ENCODE assay signal across 20 cellular contexts in genomic region chr1:113217447-113218208, GRCh38.
A peak's percentile ranks its signal among the peaks of the same experiment; 100 is the strongest.
DNase-seq lines count a peak whose midpoint lies in the region; ATAC-seq, FAIRE-seq and TF ChIP-seq lines count a peak whose summit lies in the region.
"Had no signal": no experiment of that assay in that cellular context is flagged by ENCODE, and none has a peak within 500 bp of the region (broad histone marks: within the 10 kb centered on the region; RNA-seq: fewer than 3 reads in every experiment).

No MANE protein-coding gene starts in this region.

- no peak for TF ChIP-seq CTCF in A549 (IDR thresholded peaks at IDR 0.05)
- no peak for TF ChIP-seq CTCF in nephron progenitor cell (IDR thresholded peaks at IDR 0.05)
- TF ChIP-seq CTCF in neural progenitor cell (IDR thresholded peaks at IDR 0.05) = no peak

- H3K4me1 ChIP-seq in A549 (peaks cover 14% of the 10 kb centered on the region; the same call in 2 of the 3 replicates), neural progenitor cell (peaks cover 11% of the 10 kb centered on the region)
- H3K4me1 ChIP-seq: parathyroid adenoma had no signal

- H3F3A ChIP-seq in neural progenitor cell (ENCODE audit: low read depth) = no peaks in the 10 kb centered on the region

- H3K9ac ChIP-seq in neural progenitor cell = no peak overlapping the region
- H3K9ac ChIP-seq: parathyroid adenoma had no signal

- CTCF ChIA-PET in A549 (lab: Yijun Ruan, JAX) = interaction anchor here (0.6 kb wide), 1 partner anchor 52 kb away, joined by 4 read pairs; no protein-coding TSS in a partner anchor

- H3K9me3 Mint-ChIP-seq in nephron progenitor cell (peaks cover 21% of the 10 kb centered on the region), neural progenitor cell (no peaks in the 10 kb centered on the region)
- H3K9me3 Mint-ChIP-seq in stimulated activated memory B cell treated with anti-CD40 and anti-IgM and Interleukin-4, amounts not matched to agents 10 μg/mL and 1 μg/mL and 100 μg/mL, for 72 hours = peaks cover 10% of the 10 kb centered on the region

- 36% methylated on average over 7 of the region's 7 CpGs for WGBS in A549 (ENCODE audit: missing lambda C conversion rate)

- H3K27ac Mint-ChIP-seq in nephron progenitor cell = peak overlapping the region; percentile 44
- no peak overlapping the region for H3K27ac Mint-ChIP-seq in neural progenitor cell
- no peak overlapping the region for H3K27ac Mint-ChIP-seq in stimulated activated memory B cell treated with anti-CD40 and anti-IgM and Interleukin-4, amounts not matched to agents 10 μg/mL and 1 μg/mL and 100 μg/mL, for 72 hours
- H3K27ac Mint-ChIP-seq: H9 had no signal

- TF ChIP-seq POLR2A in A549 (IDR thresholded peaks at IDR 0.05; ENCODE audit: low read length) = no peak

- no peaks in the 10 kb centered on the region for H3K36me3 Mint-ChIP-seq in nephron progenitor cell (ENCODE audit: low read depth)
- no peaks in the 10 kb centered on the region for H3K36me3 Mint-ChIP-seq in neural progenitor cell
- H3K36me3 Mint-ChIP-seq in stimulated activated memory B cell treated with anti-CD40 and anti-IgM and Interleukin-4, amounts not matched to agents 10 μg/mL and 1 μg/mL and 100 μg/mL, for 72 hours = no peaks in the 10 kb centered on the region

- H3K27me3 Mint-ChIP-seq in nephron progenitor cell (ENCODE audit: low read depth, poor library complexity) = no peaks in the 10 kb centered on the region
- no peaks in the 10 kb centered on the region for H3K27me3 Mint-ChIP-seq in neural progenitor cell (ENCODE audit: insufficient read depth, low read depth)
- H3K27me3 Mint-ChIP-seq in stimulated activated memory B cell treated with anti-CD40 and anti-IgM and Interleukin-4, amounts not matched to agents 10 μg/mL and 1 μg/mL and 100 μg/mL, for 72 hours = no peaks in the 10 kb centered on the region

- H3K9me3 ChIP-seq in A549 (no peaks in the 10 kb centered on the region), neural progenitor cell (ENCODE audit: low read depth) (no peaks in the 10 kb centered on the region)

- TF ChIP-seq RAD21 in A549 (conservative IDR thresholded peaks at IDR 0.05 in 1 of 2, IDR thresholded peaks at IDR 0.05 in 1 of 2) = no peak

- H2AFZ ChIP-seq in neural progenitor cell (replicated peaks) = no peak overlapping the region
- H2AFZ ChIP-seq: parathyroid adenoma had no signal

- POLR2A ChIA-PET in A549 (lab: Yijun Ruan, JAX) = no interaction called here

- H3K4me3 Mint-ChIP-seq in nephron progenitor cell = no peak overlapping the region
- no peak overlapping the region for H3K4me3 Mint-ChIP-seq in neural progenitor cell
- no peak overlapping the region for H3K4me3 Mint-ChIP-seq in stimulated activated memory B cell treated with anti-CD40 and anti-IgM and Interleukin-4, amounts not matched to agents 10 μg/mL and 1 μg/mL and 100 μg/mL, for 72 hours
- H3K4me3 Mint-ChIP-seq: H9 had no signal

- no peak for FAIRE-seq in A549 (lab: Jason Lieb, UNC)
- FAIRE-seq: G401.6 had no signal

- H3K4me1 Mint-ChIP-seq in nephron progenitor cell (peaks cover 9% of the 10 kb centered on the region), neural progenitor cell (peaks cover 21% of the 10 kb centered on the region)
- no peaks in the 10 kb centered on the region for H3K4me1 Mint-ChIP-seq in stimulated activated memory B cell treated with anti-CD40 and anti-IgM and Interleukin-4, amounts not matched to agents 10 μg/mL and 1 μg/mL and 100 μg/mL, for 72 hours

- no peaks in the 10 kb centered on the region for H4K20me1 ChIP-seq in neural progenitor cell (ENCODE audit: low read depth)

- no peak; a peak in 1 of 6 replicates for ATAC-seq in A549
- ATAC-seq in stimulated activated memory B cell treated with anti-CD40 and anti-IgM and Interleukin-4, amounts not matched to agents 10 μg/mL and 1 μg/mL and 100 μg/mL, for 72 hours = no peak

- no peaks in the 10 kb centered on the region for H3K79me2 ChIP-seq in neural progenitor cell (ENCODE audit: low read depth)
- H3K79me2 ChIP-seq: parathyroid adenoma had no signal

- no peaks in the 10 kb centered on the region for H3K36me3 ChIP-seq in neural progenitor cell

- DNase-seq in A549 (ENCODE audit: low read depth in 1 of 2, low spot score in 1 of 2) (no peak), SK-N-DZ (ENCODE audit: low spot score) (peak; percentile 90), islet precursor cell (peak; percentile 86), nephron progenitor cell (no peak), neural progenitor cell (ENCODE audit: low spot score) (no peak), GF-D8 (lab: John Stamatoyannopoulos, UW) (no peak), NCI-H128 (lab: John Stamatoyannopoulos, UW; ENCODE audit: unreplicated experiment) (no peak)
- DNase-seq: 8988T; activated CD4-positive, alpha-beta T cell treated with anti-CD3 and anti-CD28 coated beads, Interleukin-2, amount 50 U/mL, for 4 hours; activated naive CD4-positive, alpha-beta T cell treated with Interleukin-2 at 50 U/mL for 16 hours; activated T-cell treated with anti-CD3 and anti-CD28 coated beads, Interleukin-2, amount 50 U/mL, for 1 hour; C1 segment of cervical spinal cord; H9; hippocampal formation; NCI-H187 treated with DMSO at 0.1 percent for 48 hours; stimulated activated CD4-positive, alpha-beta T cell treated with anti-CD3 and anti-CD28 coated beads, Interleukin-4, amount 100 ng/mL, for 1 hour; substantia nigra had no signal

- H3K27me3 ChIP-seq in neural progenitor cell = no peaks in the 10 kb centered on the region

- H3K4me3 ChIP-seq in A549 (no peak overlapping the region), neural progenitor cell (no peak overlapping the region)

- TF ChIP-seq EP300 in A549 (IDR thresholded peaks at IDR 0.05) = no peak

- peak overlapping the region; percentile 29; the same call in 2 of the 3 replicates for H3K4me2 ChIP-seq in A549
- H3K4me2 ChIP-seq in neural progenitor cell = no peak overlapping the region

- H3K27ac ChIP-seq in A549 (no peak overlapping the region), neural progenitor cell (no peak overlapping the region)
- H3K27ac ChIP-seq: parathyroid adenoma had no signal

TF ChIP-seq in A549, 52 proteins besides CTCF, POLR2A, EP300 and RAD21:
- TF ChIP-seq ESRRA (IDR thresholded peaks at IDR 0.05; ENCODE audit: borderline replicate concordance, low read length) (no peak), KDM5A (IDR thresholded peaks at IDR 0.05) (no peak), NFE2L2 (conservative IDR thresholded peaks at IDR 0.05; ENCODE audit: low read length) (no peak), EHF (CRISPR knock-in tag; IDR thresholded peaks at IDR 0.05) (no peak), BHLHE40 (IDR thresholded peaks at IDR 0.05; ENCODE audit: low read depth, low read length) (no peak), HEYL (CRISPR knock-in tag; IDR thresholded peaks at IDR 0.05) (no peak)
- TF ChIP-seq, protein P1, sequence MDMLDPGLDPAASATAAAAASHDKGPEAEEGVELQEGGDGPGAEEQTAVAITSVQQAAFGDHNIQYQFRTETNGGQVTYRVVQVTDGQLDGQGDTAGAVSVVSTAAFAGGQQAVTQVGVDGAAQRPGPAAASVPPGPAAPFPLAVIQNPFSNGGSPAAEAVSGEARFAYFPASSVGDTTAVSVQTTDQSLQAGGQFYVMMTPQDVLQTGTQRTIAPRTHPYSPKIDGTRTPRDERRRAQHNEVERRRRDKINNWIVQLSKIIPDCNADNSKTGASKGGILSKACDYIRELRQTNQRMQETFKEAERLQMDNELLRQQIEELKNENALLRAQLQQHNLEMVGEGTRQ (IDR thresholded peaks at IDR 0.05) = no peak
TF ChIP-seq in A549: peak in this region for 0.

Comparison
In these comparisons a context has a peak if more than half of its experiments do, and no peak if none do; other contexts are left out.
1. DNase-seq: peak in SK-N-DZ (single experiment) and islet precursor cell (single experiment); none in A549 (0 of 2), nephron progenitor cell (single experiment), neural progenitor cell (single experiment), GF-D8 (single experiment) and NCI-H128 (single experiment).